ENCODE assay signal across 11 cellular contexts in the genomic region with DNA sequence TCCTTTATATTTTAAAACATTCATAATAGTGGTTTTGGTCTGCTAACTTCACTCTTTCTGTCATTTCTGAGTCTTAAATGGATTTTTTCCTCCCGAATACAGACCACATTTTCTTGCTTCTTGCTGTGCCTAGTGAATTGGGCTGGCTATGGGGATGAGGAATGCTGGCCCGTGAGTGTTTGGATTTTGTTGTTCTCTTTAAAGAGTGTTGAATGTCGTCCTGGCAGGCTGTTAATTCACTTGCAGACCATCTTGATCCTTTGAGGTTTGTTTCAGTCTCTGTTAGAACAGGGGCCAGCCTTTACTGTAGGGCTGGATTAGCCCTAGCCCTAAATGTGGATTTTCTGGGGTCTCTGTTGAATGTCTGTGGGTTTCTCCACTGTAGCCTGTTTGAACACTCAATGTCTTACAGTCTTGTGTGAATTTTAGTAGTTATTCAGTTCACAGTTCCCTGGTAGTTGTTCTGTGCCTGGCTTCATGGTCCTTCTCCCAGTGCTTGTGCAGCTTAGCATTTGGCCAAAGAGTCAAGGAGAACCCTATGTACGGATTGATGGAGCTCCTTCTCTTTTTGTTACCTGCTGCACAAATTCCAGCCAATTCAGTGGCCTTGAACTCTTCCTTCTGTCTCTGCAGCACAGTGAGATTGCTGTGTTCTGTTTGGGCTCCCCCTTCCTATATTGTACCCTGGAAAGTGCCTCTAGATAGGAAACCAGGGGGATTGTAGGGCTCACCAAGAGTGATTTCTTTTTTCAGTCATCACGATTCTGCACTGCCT.
A peak's percentile ranks its signal among the peaks of the same experiment; 100 is the strongest.
DNase-seq lines count a peak whose midpoint lies in the region; ATAC-seq and TF ChIP-seq lines count a peak whose summit lies in the region.
"Had no signal": no experiment of that assay in that cellular context is flagged by ENCODE, and none has a peak within 500 bp of the region (broad histone marks: within the 10 kb centered on the region; RNA-seq: fewer than 3 reads in every experiment).

No MANE protein-coding gene starts in this region.

- peaks cover 83% of the 10 kb centered on the region for H3K4me1 Mint-ChIP-seq in activated CD8-positive, alpha-beta T cell treated with anti-CD3 and anti-CD28 coated beads for 36 hours (ENCODE audit: low read depth)
- peaks cover 66% of the 10 kb centered on the region for H3K4me1 Mint-ChIP-seq in memory B cell

- peak overlapping the region in 3 of 11 experiments; percentile 2 to 8 (median 4); a peak in 1 of 22 replicates for H3K27ac ChIP-seq in BLaER1 treated with 17β-estradiol and CSF1 and Interleukin-3, amounts not matched to agents 10 nM and 100 nM

- intact Hi-C loops in activated CD8-positive, alpha-beta T cell treated with anti-CD3 and anti-CD28 coated beads for 36 hours (cut with micrococcal nuclease): no loop called here

- peaks cover 38 to 97% (median 68%) of the 10 kb centered on the region in 11 experiments for H4K20me1 ChIP-seq in BLaER1 treated with 17β-estradiol and CSF1 and Interleukin-3, amounts not matched to agents 10 nM and 100 nM

- ATAC-seq in activated CD8-positive, alpha-beta T cell treated with anti-CD3 and anti-CD28 coated beads for 36 hours: no peak
- ATAC-seq in memory B cell (ENCODE audit: low read depth) (no peak), HG02678 (IDR thresholded peaks at IDR 0.05; ENCODE audit: unreplicated experiment) (no peak), GM19023 (IDR thresholded peaks at IDR 0.05; ENCODE audit: unreplicated experiment) (no peak)

- peaks cover 0 to 29% (median 20%) of the 10 kb centered on the region in 11 experiments; a peak in 18 of 22 replicates for H3K9me3 ChIP-seq in BLaER1 treated with 17β-estradiol and CSF1 and Interleukin-3, amounts not matched to agents 10 nM and 100 nM (replicated peaks in 1 of 11)

- peak overlapping the region; percentile 83 for H3K27ac Mint-ChIP-seq in activated CD8-positive, alpha-beta T cell treated with anti-CD3 and anti-CD28 coated beads for 36 hours
- peak overlapping the region; percentile 84 for H3K27ac Mint-ChIP-seq in memory B cell

- peaks cover 23 to 70% (median 53%) of the 10 kb centered on the region in 10 experiments for H3K4me1 ChIP-seq in BLaER1 treated with 17β-estradiol and CSF1 and Interleukin-3, amounts not matched to agents 10 nM and 100 nM

- CTCF ChIA-PET in activated CD8-positive, alpha-beta T cell treated with anti-CD3 and anti-CD28 coated beads for 36 hours (lab: Charles Lee): interaction anchor here (0.6 to 2.6 kb wide), 7 partner anchors 9 to 293 kb away, joined by 3 to 9 read pairs (median 5); no protein-coding TSS in a partner anchor

- POLR2A ChIA-PET in activated CD8-positive, alpha-beta T cell treated with anti-CD3 and anti-CD28 coated beads for 36 hours (lab: Charles Lee): interaction anchor here (1.3 kb wide), 1 partner anchor 30 kb away, joined by 4 read pairs; no protein-coding TSS in a partner anchor

- H3K27me3 Mint-ChIP-seq in activated CD8-positive, alpha-beta T cell treated with anti-CD3 and anti-CD28 coated beads for 36 hours: no peaks in the 10 kb centered on the region
- H3K27me3 Mint-ChIP-seq in memory B cell: no peaks in the 10 kb centered on the region

- DNase-seq in activated CD8-positive, alpha-beta T cell treated with anti-CD3 and anti-CD28 coated beads for 36 hours: no peak
- DNase-seq in memory B cell (ENCODE audit: low spot score in 2 of 2) (no peak), NCI-H2029 treated with DMSO at 0.1 percent for 48 hours (lab: John Stamatoyannopoulos, UW) (no peak), NCI-H187 (lab: John Stamatoyannopoulos, UW) (no peak)
- DNase-seq: brain microvascular endothelial cell, midbrain, substantia nigra had no signal

- H3K27me3 ChIP-seq in BLaER1 treated with 17β-estradiol and CSF1 and Interleukin-3, amounts not matched to agents 10 nM and 100 nM: no peaks in the 10 kb centered on the region
- H3K27me3 ChIP-seq: brain microvascular endothelial cell had no signal

- H3K9me3 Mint-ChIP-seq in activated CD8-positive, alpha-beta T cell treated with anti-CD3 and anti-CD28 coated beads for 36 hours: peaks cover 2% of the 10 kb centered on the region
- H3K9me3 Mint-ChIP-seq in memory B cell: no peaks in the 10 kb centered on the region

- H3K4me3 ChIP-seq in BLaER1 treated with 17β-estradiol and CSF1 and Interleukin-3, amounts not matched to agents 10 nM and 100 nM: no peak overlapping the region

- peak overlapping the region; percentile 13 for H3K4me3 Mint-ChIP-seq in activated CD8-positive, alpha-beta T cell treated with anti-CD3 and anti-CD28 coated beads for 36 hours
- peak overlapping the region; percentile 62 for H3K4me3 Mint-ChIP-seq in memory B cell

- H3K4me2 ChIP-seq in BLaER1 treated with 17β-estradiol and CSF1 and Interleukin-3, amounts not matched to agents 10 nM and 100 nM: peak overlapping the region in 8 of 11 experiments; percentile 3 to 27 (median 12); a peak in 8 of 22 replicates

- peaks cover 7% of the 10 kb centered on the region for H3K36me3 Mint-ChIP-seq in activated CD8-positive, alpha-beta T cell treated with anti-CD3 and anti-CD28 coated beads for 36 hours (ENCODE audit: low read depth)
- peaks cover 5% of the 10 kb centered on the region for H3K36me3 Mint-ChIP-seq in memory B cell

- H3K9ac ChIP-seq in BLaER1 treated with 17β-estradiol and CSF1 and Interleukin-3, amounts not matched to agents 10 nM and 100 nM: no peak overlapping the region

- peak; percentile 7 for TF ChIP-seq CTCF in GM12873 (IDR thresholded peaks at IDR 0.05; ENCODE audit: insufficient read depth, low read depth, low read length, missing control alignments)
- TF ChIP-seq CTCF in activated CD8-positive, alpha-beta T cell treated with anti-CD3 and anti-CD28 coated beads for 36 hours (IDR thresholded peaks at IDR 0.05): no peak

- H3K36me3 ChIP-seq in BLaER1 treated with 17β-estradiol and CSF1 and Interleukin-3, amounts not matched to agents 10 nM and 100 nM: peaks cover 4 to 48% (median 26%) of the 10 kb centered on the region in 11 experiments; a peak in 21 of 22 replicates
- H3K36me3 ChIP-seq: brain microvascular endothelial cell had no signal
